In the genomic region with DNA sequence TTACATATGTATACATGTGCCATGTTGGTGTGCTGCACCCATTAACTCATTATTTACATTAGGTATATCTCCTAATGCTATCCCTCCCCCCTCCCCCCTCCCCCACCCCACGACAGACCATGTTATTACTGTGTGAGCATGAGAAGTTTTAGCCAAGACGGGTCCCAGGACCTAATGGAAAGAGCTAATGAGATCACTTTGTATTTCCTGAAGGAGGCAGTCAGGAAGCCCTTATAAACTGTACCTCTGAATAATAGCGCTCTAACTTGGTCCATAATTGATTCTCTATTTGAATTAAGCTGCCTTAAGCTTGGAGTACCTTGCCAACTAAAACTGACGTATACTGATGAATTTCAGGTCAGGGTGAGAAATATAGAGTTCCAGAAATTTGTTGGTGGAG, we compare ENCODE assay signal across 1 cellular context.
TF ChIP-seq lines count a peak whose summit lies in the region.

No MANE protein-coding gene starts in this region.

TF ChIP-seq in SK-N-SH, 30 proteins besides CTCF, POLR2A, EP300 and RAD21 (continued from another document):
- TF ChIP-seq, protein P1, sequence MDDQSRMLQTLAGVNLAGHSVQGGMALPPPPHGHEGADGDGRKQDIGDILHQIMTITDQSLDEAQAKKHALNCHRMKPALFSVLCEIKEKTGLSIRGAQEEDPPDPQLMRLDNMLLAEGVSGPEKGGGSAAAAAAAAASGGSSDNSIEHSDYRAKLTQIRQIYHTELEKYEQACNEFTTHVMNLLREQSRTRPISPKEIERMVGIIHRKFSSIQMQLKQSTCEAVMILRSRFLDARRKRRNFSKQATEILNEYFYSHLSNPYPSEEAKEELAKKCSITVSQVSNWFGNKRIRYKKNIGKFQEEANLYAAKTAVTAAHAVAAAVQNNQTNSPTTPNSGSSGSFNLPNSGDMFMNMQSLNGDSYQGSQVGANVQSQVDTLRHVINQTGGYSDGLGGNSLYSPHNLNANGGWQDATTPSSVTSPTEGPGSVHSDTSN (IDR thresholded peaks at IDR 0.05): no peak
- no peak for TF ChIP-seq CHD2 (IDR thresholded peaks at IDR 0.05; ENCODE audit: low read length, partially characterized antibody)
- TF ChIP-seq RFX5 (IDR thresholded peaks at IDR 0.05; ENCODE audit: low read length): no peak
- TF ChIP-seq RCOR1 (IDR thresholded peaks at IDR 0.05; ENCODE audit: low read length): no peak
- no peak for TF ChIP-seq NFIC (IDR thresholded peaks at IDR 0.05; ENCODE audit: borderline replicate concordance)
